13 cellular contexts compared by ENCODE assay signal in the genomic region with DNA sequence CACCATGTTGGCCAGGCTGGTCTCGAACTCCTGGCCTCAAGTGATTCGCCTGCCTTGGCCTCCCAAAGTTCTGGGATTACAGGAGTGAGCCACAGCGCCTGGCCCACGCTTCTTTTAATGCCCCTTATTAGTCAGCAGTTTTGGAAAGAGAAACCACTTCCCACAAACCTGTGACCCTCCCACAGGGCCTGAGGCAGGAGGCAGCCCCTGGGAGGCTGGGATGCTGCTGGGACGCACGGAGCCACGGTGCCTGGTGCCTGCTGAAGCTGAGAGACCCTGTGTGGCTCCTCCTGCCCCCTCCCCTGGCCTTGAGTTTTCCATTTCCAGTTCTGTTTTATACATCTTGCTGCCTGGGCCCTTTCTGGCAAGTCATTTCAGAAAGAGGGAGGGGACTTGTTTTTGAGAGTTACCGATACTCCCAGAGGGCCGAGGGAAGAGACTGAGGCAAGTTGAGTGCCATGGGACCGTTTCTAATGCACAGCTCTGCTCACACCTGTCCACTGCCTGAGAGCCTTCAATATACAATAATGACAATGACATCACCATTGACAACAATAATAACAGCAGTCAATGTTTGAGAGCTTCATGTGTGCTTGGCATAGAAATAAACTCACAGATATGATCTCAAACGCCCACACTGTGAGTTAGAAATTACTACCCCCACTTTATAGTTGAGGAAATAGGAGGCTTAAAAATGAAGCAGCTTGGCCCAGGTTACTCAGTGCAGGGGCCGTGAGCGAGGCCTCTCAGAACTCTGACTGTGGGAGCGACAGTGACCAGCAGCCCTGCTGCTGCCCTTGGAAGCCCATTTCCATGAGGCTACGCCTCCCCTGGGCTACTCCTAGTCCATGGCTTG.
DNase-seq lines count a peak whose midpoint lies in the region; ATAC-seq lines count a peak whose summit lies in the region.
"Had no signal": no experiment of that assay in that cellular context is flagged by ENCODE, and none has a peak within 500 bp of the region (broad histone marks: within the 10 kb centered on the region; RNA-seq: fewer than 3 reads in every experiment).

No MANE protein-coding gene starts in this region.

- no peaks in the 10 kb centered on the region for H3K36me3 Mint-ChIP-seq in immature natural killer cell
- H3K36me3 Mint-ChIP-seq: neural progenitor cell had no signal

- no peaks in the 10 kb centered on the region for H3K9me3 Mint-ChIP-seq in immature natural killer cell

- H3K4me3 ChIP-seq in right cardiac atrium (ENCODE audit: low read length) = no peak overlapping the region
- H3K4me3 ChIP-seq: neural progenitor cell, SK-N-MC, tibial artery had no signal

- no peaks in the 10 kb centered on the region for H3K9me3 ChIP-seq in right cardiac atrium (ENCODE audit: control insufficient read depth, low read length)
- H3K9me3 ChIP-seq: tibial artery had no signal

- H3K4me3 Mint-ChIP-seq in immature natural killer cell = no peak overlapping the region
- H3K4me3 Mint-ChIP-seq: neural progenitor cell had no signal

- 87% methylated on average over 15 of the region's 15 CpGs for WGBS in right cardiac atrium

- ATAC-seq in GM18511 (IDR thresholded peaks at IDR 0.05; ENCODE audit: unreplicated experiment) = peak; percentile 46
- ATAC-seq in HG02763 (IDR thresholded peaks at IDR 0.05; ENCODE audit: unreplicated experiment) = no peak
- ATAC-seq in right cardiac atrium = no peak

- peaks cover 41 to 61% of the 10 kb centered on the region in 2 donors for H3K4me1 Mint-ChIP-seq in immature natural killer cell

- no peak overlapping the region for H3K27ac ChIP-seq in right cardiac atrium (ENCODE audit: low read length)
- H3K27ac ChIP-seq: neural progenitor cell, SK-N-MC, tibial artery had no signal

- intact Hi-C loops in right cardiac atrium (cut with DNase I) = no loop called here

- H3K27me3 Mint-ChIP-seq in immature natural killer cell (ENCODE audit: low read depth in 3 of 3) = peaks cover 0 to 3% (median 0%) of the 10 kb centered on the region in 3 donors

- H3K27me3 ChIP-seq in right cardiac atrium (ENCODE audit: control insufficient read depth, insufficient read depth) = no peaks in the 10 kb centered on the region
- H3K27me3 ChIP-seq: neural progenitor cell, tibial artery had no signal

- peaks cover 2% of the 10 kb centered on the region for H3K4me1 ChIP-seq in right cardiac atrium (ENCODE audit: control insufficient read depth, insufficient read depth, low read length)
- H3K4me1 ChIP-seq: neural progenitor cell had no signal

- peak; percentile 68 for DNase-seq in activated CD4-positive, alpha-beta T cell treated with anti-CD3 and anti-CD28 coated beads for 48 hours
- DNase-seq in activated CD4-positive, alpha-beta T cell treated with anti-CD3 and anti-CD28 coated beads for 4 hours = no peak
- DNase-seq in NCI-H2107 treated with DMSO at 0.1 percent for 48 hours (lab: John Stamatoyannopoulos, UW; ENCODE audit: unreplicated experiment) (peak; percentile 58), immature natural killer cell (no peak), right cardiac atrium (no peak), mucosa of gallbladder (ENCODE audit: low spot score) (no peak)
- DNase-seq: kidney glomerular epithelial cell, NCI-H2227 treated with DMSO at 0.1 percent for 48 hours had no signal

- H3K27ac Mint-ChIP-seq in immature natural killer cell = peak overlapping the region in 4 of 6 donors; percentile 11 to 71 (median 35)

Comparison
In these comparisons a context has a peak if more than half of its experiments do, and no peak if none do; other contexts are left out.
1. DNase-seq: peak in activated CD4-positive, alpha-beta T cell treated with anti-CD3 and anti-CD28 coated beads for 48 hours (single experiment) and NCI-H2107 treated with DMSO at 0.1 percent for 48 hours (single experiment); none in activated CD4-positive, alpha-beta T cell treated with anti-CD3 and anti-CD28 coated beads for 4 hours (0 of 2), immature natural killer cell (0 of 3), right cardiac atrium (0 of 3) and mucosa of gallbladder (single experiment).